In the genomic region with DNA sequence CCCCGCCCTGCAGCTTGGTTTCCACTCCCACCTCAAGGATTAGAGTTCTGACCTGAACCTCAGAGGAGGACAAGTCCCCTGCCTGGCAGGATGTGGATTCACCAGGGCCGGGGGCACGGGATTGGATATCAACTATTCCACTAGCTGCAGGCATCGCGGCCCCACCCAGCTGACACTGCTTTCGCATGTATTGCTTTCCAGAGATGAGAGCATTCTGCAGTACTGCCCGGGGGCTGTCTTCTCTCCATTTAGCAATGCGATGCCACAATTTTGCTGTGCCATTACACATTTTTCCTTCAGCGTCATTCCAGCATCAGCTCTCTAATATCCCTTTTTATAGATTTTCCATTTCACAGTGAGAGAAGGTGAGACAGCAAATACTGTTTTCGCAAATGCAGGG, we compare ENCODE assay signal across 23 cellular contexts. TPM values are rescaled to one million over a fixed set of nuclear protein-coding genes. Genes with fewer than 3 reads are reported as not detected.
A peak's percentile ranks its signal among the peaks of the same experiment; 100 is the strongest.
DNase-seq lines count a peak whose midpoint lies in the region; ATAC-seq and TF ChIP-seq lines count a peak whose summit lies in the region.
"Had no signal": no experiment of that assay in that cellular context is flagged by ENCODE, and none has a peak within 500 bp of the region (broad histone marks: within the 10 kb centered on the region; RNA-seq: fewer than 3 reads in every experiment).

No MANE protein-coding gene starts in this region.

- H3K36me3 Mint-ChIP-seq in natural killer cell treated with Interleukin-12 subunit alpha and Interleukin-12 subunit beta and Interleukin-15 and Interleukin-18, amount 100 ng/mL, for 72 hours, result peaks cover 11% of the 10 kb centered on the region
- H3K36me3 Mint-ChIP-seq: stimulated activated effector memory CD8-positive, alpha-beta T cell treated with anti-CD3 and anti-CD28 coated beads, Interleukin-12 subunit alpha, Interleukin-12 subunit beta, amount 100 ng/mL, for 72 hours had no signal

- peaks cover 9% of the 10 kb centered on the region for H3K9me3 Mint-ChIP-seq in natural killer cell treated with Interleukin-12 subunit alpha and Interleukin-12 subunit beta and Interleukin-15 and Interleukin-18, amount 100 ng/mL, for 72 hours
- H3K9me3 Mint-ChIP-seq: activated T-helper 1 cell treated with anti-CD3 and anti-CD28 coated beads, Interleukin-12 subunit alpha, Interleukin-12 subunit beta, Interleukin-2, Interleukin-4 antibody, amounts not matched to agents 30 ng/mL and 10 ng/mL and 1 ng/mL, durations not matched to agents 14 hours and 24 hours and 36 hours; HFFc6 had no signal

- H3K27me3 ChIP-seq in muscle layer of colon (ENCODE audit: control insufficient read depth in 1 of 2, insufficient read depth in 2 of 2, low read length in 2 of 2), result no peaks in the 10 kb centered on the region
- no peaks in the 10 kb centered on the region for H3K27me3 ChIP-seq in WERI-Rb-1 (ENCODE audit: insufficient read depth, low read depth, severe bottlenecking)
- H3K27me3 ChIP-seq: heart right ventricle, neutrophil, upper lobe of left lung had no signal

- no peak for ATAC-seq in natural killer cell treated with Interleukin-12 subunit alpha and Interleukin-12 subunit beta and Interleukin-15 and Interleukin-18, amount 100 ng/mL, for 72 hours
- ATAC-seq: esophagus mucosa; PC-3; stimulated activated effector memory CD8-positive, alpha-beta T cell treated with anti-CD3 and anti-CD28 coated beads, Interleukin-12 subunit alpha, Interleukin-12 subunit beta, amount 100 ng/mL, for 72 hours had no signal

- H3K9ac ChIP-seq in muscle layer of colon (ENCODE audit: low read length), result no peak overlapping the region

- H3K4me3 Mint-ChIP-seq in natural killer cell treated with Interleukin-12 subunit alpha and Interleukin-12 subunit beta and Interleukin-15 and Interleukin-18, amount 100 ng/mL, for 72 hours, result no peak overlapping the region
- H3K4me3 Mint-ChIP-seq: activated naive CD8-positive, alpha-beta T cell; activated T-helper 1 cell treated with anti-CD3 and anti-CD28 coated beads, Interleukin-12 subunit alpha, Interleukin-12 subunit beta, Interleukin-2, Interleukin-4 antibody, amounts not matched to agents 30 ng/mL and 10 ng/mL and 1 ng/mL, durations not matched to agents 14 hours and 24 hours and 36 hours; HFFc6; stimulated activated effector memory CD8-positive, alpha-beta T cell treated with anti-CD3 and anti-CD28 coated beads, Interleukin-12 subunit alpha, Interleukin-12 subunit beta, amount 100 ng/mL, for 72 hours had no signal

- H3K4me1 ChIP-seq in muscle layer of colon (ENCODE audit: insufficient read depth, low read length), result peaks cover 20% of the 10 kb centered on the region
- H3K4me1 ChIP-seq: Caco-2, upper lobe of left lung had no signal

- no peak overlapping the region for H3K27ac Mint-ChIP-seq in natural killer cell treated with Interleukin-12 subunit alpha and Interleukin-12 subunit beta and Interleukin-15 and Interleukin-18, amount 100 ng/mL, for 72 hours
- H3K27ac Mint-ChIP-seq: activated naive CD8-positive, alpha-beta T cell; activated T-helper 1 cell treated with anti-CD3 and anti-CD28 coated beads, Interleukin-12 subunit alpha, Interleukin-12 subunit beta, Interleukin-2, Interleukin-4 antibody, amounts not matched to agents 30 ng/mL and 10 ng/mL and 1 ng/mL, durations not matched to agents 14 hours and 24 hours and 36 hours; HFFc6; stimulated activated effector memory CD8-positive, alpha-beta T cell treated with anti-CD3 and anti-CD28 coated beads, Interleukin-12 subunit alpha, Interleukin-12 subunit beta, amount 100 ng/mL, for 72 hours had no signal

- H3K9me3 ChIP-seq in muscle layer of colon (ENCODE audit: low read length) (no peaks in the 10 kb centered on the region), WERI-Rb-1 (ENCODE audit: severe bottlenecking) (no peaks in the 10 kb centered on the region)
- H3K9me3 ChIP-seq: Caco-2, neutrophil, upper lobe of left lung had no signal

- no peaks in the 10 kb centered on the region for H3K36me3 ChIP-seq in muscle layer of colon (ENCODE audit: insufficient read depth, low read length)
- H3K36me3 ChIP-seq in WERI-Rb-1, result peaks cover 5% of the 10 kb centered on the region; the same call in 1 of the 2 replicates
- H3K36me3 ChIP-seq: neutrophil had no signal

- peaks cover 0 to 9% of the 10 kb centered on the region in 2 donors for H3K4me1 Mint-ChIP-seq in natural killer cell treated with Interleukin-12 subunit alpha and Interleukin-12 subunit beta and Interleukin-15 and Interleukin-18, amount 100 ng/mL, for 72 hours (ENCODE audit: low read depth in 2 of 2)

- H3K4me3 ChIP-seq in AG10803 (ENCODE audit: low read length) (no peak overlapping the region), fibroblast of villous mesenchyme (ENCODE audit: low read depth, low read length) (no peak overlapping the region), muscle layer of colon (ENCODE audit: low read depth in 1 of 2, low read length in 2 of 2) (no peak overlapping the region), WERI-Rb-1 (ENCODE audit: low read depth, low read length) (no peak overlapping the region)
- H3K4me3 ChIP-seq: heart right ventricle, upper lobe of left lung had no signal

- TF ChIP-seq CTCF in AG10803 (conservative IDR thresholded peaks at IDR 0.05; ENCODE audit: low read length) (no peak), fibroblast of villous mesenchyme (IDR thresholded peaks at IDR 0.05; ENCODE audit: insufficient read depth, low read depth, low read length) (no peak), WERI-Rb-1 (IDR thresholded peaks at IDR 0.05; ENCODE audit: low read depth, low read length) (no peak)

- DNase-seq in AG10803 (ENCODE audit: low read depth) (peak; percentile 34), NCI-H226 (peak; percentile 3), fibroblast of villous mesenchyme (ENCODE audit: low read depth) (peak; percentile 18), middle frontal gyrus (ENCODE audit: extremely low spot score, low spot score) (no peak), UCSD-AML1 (lab: John Stamatoyannopoulos, UW; ENCODE audit: unreplicated experiment) (no peak), WERI-Rb-1 (no peak)
- DNase-seq in natural killer cell treated with Interleukin-12 subunit alpha and Interleukin-12 subunit beta and Interleukin-15 and Interleukin-18, amount 100 ng/mL, for 72 hours (ENCODE audit: low spot score), result no peak
- DNase-seq: activated CD4-positive, CD25-positive, alpha-beta regulatory T cell treated with anti-CD3 and anti-CD28 coated beads, Interleukin-2, amount 50 U/mL, for 72 hours; Caco-2; heart right ventricle; HFFc6; kidney glomerular epithelial cell; NCI-H1436; NCI-H2171 treated with DMSO at 0.1 percent for 48 hours; NCI-H82; PC-3; upper lobe of left lung had no signal

- H3K27ac ChIP-seq in muscle layer of colon (ENCODE audit: low read depth, low read length) (peak overlapping the region; percentile 21), WERI-Rb-1 (no peak overlapping the region)
- H3K27ac ChIP-seq: heart right ventricle, neutrophil, upper lobe of left lung had no signal

- no peaks in the 10 kb centered on the region for H3K27me3 Mint-ChIP-seq in natural killer cell treated with Interleukin-12 subunit alpha and Interleukin-12 subunit beta and Interleukin-15 and Interleukin-18, amount 100 ng/mL, for 72 hours
- H3K27me3 Mint-ChIP-seq: activated naive CD8-positive, alpha-beta T cell had no signal

RNA-seq across cellular contexts. Expression of a gene that starts 42.0 kb away (rescaled TPM):
- 71.5 and 86.4 TPM in 2 replicates for total RNA-seq in fibroblast of villous mesenchyme
- 10 to 100 TPM in 1 of 2 donors, 1 to 10 TPM in 1; 8.4 to 13.0 TPM for total RNA-seq in natural killer cell treated with Interleukin-12 subunit alpha and Interleukin-12 subunit beta and Interleukin-15 and Interleukin-18, amount 100 ng/mL, for 72 hours

Comparison
In these comparisons a context has a peak if more than half of its experiments do, and no peak if none do; other contexts are left out.
1. DNase-seq: peak in AG10803 (single experiment), NCI-H226 (single experiment) and fibroblast of villous mesenchyme (single experiment); none in middle frontal gyrus (single experiment), natural killer cell treated with Interleukin-12 subunit alpha and Interleukin-12 subunit beta and Interleukin-15 and Interleukin-18, amount 100 ng/mL, for 72 hours (single experiment), UCSD-AML1 (single experiment) and WERI-Rb-1 (single experiment).